In genomic region chr4:54243541-54243940, GRCh38 we compare ENCODE assay signal across 1 cellular context. TPM values are rescaled to one million over a fixed set of nuclear protein-coding genes. Genes with fewer than 3 reads are reported as not detected.
"Had no signal": no experiment of that assay in that cellular context is flagged by ENCODE, and none has a peak within 500 bp of the region (broad histone marks: within the 10 kb centered on the region; RNA-seq: fewer than 3 reads in every experiment).

No MANE protein-coding gene starts in this region.

RNA-seq across cellular contexts. Expression of gene PDGFRA, which starts 14.4 kb away (rescaled TPM):
- polyA plus RNA-seq: foreskin keratinocyte had no signal
